In the genomic region with DNA sequence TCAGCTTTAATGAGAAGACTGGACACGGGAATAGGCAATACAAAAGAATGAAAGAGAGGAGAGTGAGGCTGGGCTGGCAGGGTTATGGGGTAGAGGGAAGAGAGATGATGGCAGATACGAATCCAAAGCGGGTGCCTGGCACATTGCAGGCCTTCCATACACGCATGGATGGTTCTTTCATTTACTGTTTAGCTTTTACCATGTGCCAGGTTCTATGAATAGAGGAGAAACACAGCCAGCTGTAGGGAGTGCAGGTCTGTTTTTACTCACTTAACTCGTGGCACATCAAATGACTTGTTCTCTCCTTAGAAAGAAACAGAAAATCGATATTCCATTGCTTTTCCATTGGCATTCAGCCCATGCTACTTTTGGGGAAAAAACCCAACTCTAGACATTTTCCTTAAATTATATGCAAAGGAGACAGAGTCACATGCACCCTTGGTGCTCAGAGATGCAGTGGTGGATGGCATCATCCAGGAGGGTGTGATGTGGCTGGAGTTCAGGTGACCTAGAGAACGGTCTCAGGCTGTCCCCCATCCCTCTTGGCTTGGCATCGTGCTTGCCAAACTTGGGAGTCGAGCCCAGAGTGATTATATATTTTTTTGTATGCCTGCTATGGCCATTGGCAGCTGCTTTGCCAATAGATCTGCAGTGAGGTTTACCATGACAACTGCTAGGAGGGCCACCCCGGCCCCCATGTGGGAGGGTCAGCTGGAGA, we compare ENCODE assay signal across 27 cellular contexts.
"Had no signal": no experiment of that assay in that cellular context is flagged by ENCODE, and none has a peak within 500 bp of the region (broad histone marks: within the 10 kb centered on the region; RNA-seq: fewer than 3 reads in every experiment).

No MANE protein-coding gene starts in this region.

- H3K4me1 ChIP-seq: breast epithelium, colonic mucosa, pancreas, testis had no signal

- H3K27ac Mint-ChIP-seq: activated naive CD8-positive, alpha-beta T cell treated with anti-CD3 and anti-CD28 coated beads for 36 hours; activated T-cell treated with anti-CD3 and anti-CD28 coated beads, Interleukin-2, amount 50 U/mL, for 24 hours; activated T-helper 2 cell treated with anti-CD3 and anti-CD28 coated beads, Interferon-gamma antibody, Interleukin-2, Interleukin-4, amounts not matched to agents 10 μg/mL and 5 μg/mL and 100 μg/mL, durations not matched to agents 14 hours and 24 hours and 36 hours; effector memory CD8-positive, alpha-beta T cell; mesothelial cell of epicardium; natural killer cell treated with Interleukin-12 subunit alpha and Interleukin-12 subunit beta and Interleukin-15 and Interleukin-18, amount 100 ng/mL, for 72 hours; stimulated activated naive B cell treated with anti-CD40 and anti-IgM and Interleukin-4, amounts not matched to agents 10 μg/mL and 1 μg/mL and 100 μg/mL, for 72 hours; WTC11 had no signal

- H3K27ac ChIP-seq: breast epithelium, colonic mucosa, dorsolateral prefrontal cortex, gastroesophageal sphincter, pancreas, psoas muscle, testis, vagina had no signal

- H3K9me3 Mint-ChIP-seq: activated naive CD8-positive, alpha-beta T cell treated with anti-CD3 and anti-CD28 coated beads for 36 hours; activated T-cell treated with anti-CD3 and anti-CD28 coated beads, Interleukin-2, amount 50 U/mL, for 24 hours; activated T-helper 2 cell treated with anti-CD3 and anti-CD28 coated beads, Interferon-gamma antibody, Interleukin-2, Interleukin-4, amounts not matched to agents 10 μg/mL and 5 μg/mL and 100 μg/mL, durations not matched to agents 14 hours and 24 hours and 36 hours; effector memory CD8-positive, alpha-beta T cell; mesothelial cell of epicardium; natural killer cell treated with Interleukin-12 subunit alpha and Interleukin-12 subunit beta and Interleukin-15 and Interleukin-18, amount 100 ng/mL, for 72 hours; stimulated activated naive B cell treated with anti-CD40 and anti-IgM and Interleukin-4, amounts not matched to agents 10 μg/mL and 1 μg/mL and 100 μg/mL, for 72 hours; WTC11 had no signal

- H3K27me3 ChIP-seq: breast epithelium, colonic mucosa, dorsolateral prefrontal cortex, gastroesophageal sphincter, pancreas, sigmoid colon, testis, vagina had no signal

- H3K4me3 Mint-ChIP-seq: activated naive CD8-positive, alpha-beta T cell treated with anti-CD3 and anti-CD28 coated beads for 36 hours; activated T-cell treated with anti-CD3 and anti-CD28 coated beads, Interleukin-2, amount 50 U/mL, for 24 hours; effector memory CD8-positive, alpha-beta T cell; mesothelial cell of epicardium; natural killer cell treated with Interleukin-12 subunit alpha and Interleukin-12 subunit beta and Interleukin-15 and Interleukin-18, amount 100 ng/mL, for 72 hours; stimulated activated naive B cell treated with anti-CD40 and anti-IgM and Interleukin-4, amounts not matched to agents 10 μg/mL and 1 μg/mL and 100 μg/mL, for 72 hours; WTC11 had no signal

- H3K4me3 ChIP-seq: breast epithelium, colonic mucosa, dorsolateral prefrontal cortex, gastroesophageal sphincter, pancreas, psoas muscle, sigmoid colon, smooth muscle cell, testis, vagina had no signal

- H3K4me2 ChIP-seq: smooth muscle cell had no signal

- DNase-seq: activated CD4-positive, alpha-beta T cell treated with anti-CD3 and anti-CD28 coated beads, Interleukin-2, amount 50 U/mL, for 4 hours; activated CD8-positive, alpha-beta memory T cell treated with anti-CD3 and anti-CD28 coated beads for 24 hours; activated CD8-positive, alpha-beta memory T cell treated with anti-CD3 and anti-CD28 coated beads, Interleukin-2, amount 50 U/mL, for 4 hours; activated naive CD4-positive, alpha-beta T cell treated with Interleukin-2 at 50 U/mL for 16 hours; activated naive CD8-positive, alpha-beta T cell treated with anti-CD3 and anti-CD28 coated beads for 36 hours; activated T-cell treated with anti-CD3 and anti-CD28 coated beads, Interleukin-2, amount 50 U/mL, for 24 hours; colonic mucosa; dorsolateral prefrontal cortex; effector memory CD8-positive, alpha-beta T cell; pancreas; psoas muscle; sigmoid colon; stimulated activated CD4-positive, alpha-beta T cell treated with anti-CD3 and anti-CD28 coated beads, Interleukin-2, amount 100 ng/mL, for 48 hours; stimulated activated CD8-positive, alpha-beta memory T cell treated with anti-CD3 and anti-CD28 coated beads, Interleukin-4, amount 100 ng/mL, for 48 hours; stimulated activated naive B cell treated with anti-CD40 and anti-IgM and Interleukin-4, amounts not matched to agents 10 μg/mL and 1 μg/mL and 100 μg/mL, for 72 hours; T1000; testis; trophoblast cell had no signal

- ATAC-seq: effector memory CD8-positive, alpha-beta T cell; gastroesophageal sphincter; left lobe of liver; natural killer cell treated with Interleukin-12 subunit alpha and Interleukin-12 subunit beta and Interleukin-15 and Interleukin-18, amount 100 ng/mL, for 72 hours; pancreas; psoas muscle; stimulated activated naive B cell treated with anti-CD40 and anti-IgM and Interleukin-4, amounts not matched to agents 10 μg/mL and 1 μg/mL and 100 μg/mL, for 72 hours; WTC11 had no signal

- H3K9me3 ChIP-seq: breast epithelium, colonic mucosa, gastroesophageal sphincter, pancreas, psoas muscle, sigmoid colon, testis, vagina had no signal

- H3K36me3 ChIP-seq: breast epithelium, colonic mucosa, gastroesophageal sphincter, pancreas, sigmoid colon, vagina had no signal

- H3K36me3 Mint-ChIP-seq: activated naive CD8-positive, alpha-beta T cell treated with anti-CD3 and anti-CD28 coated beads for 36 hours; natural killer cell treated with Interleukin-12 subunit alpha and Interleukin-12 subunit beta and Interleukin-15 and Interleukin-18, amount 100 ng/mL, for 72 hours; stimulated activated naive B cell treated with anti-CD40 and anti-IgM and Interleukin-4, amounts not matched to agents 10 μg/mL and 1 μg/mL and 100 μg/mL, for 72 hours; WTC11 had no signal
